24 cellular contexts compared by ENCODE assay signal in the genomic region with DNA sequence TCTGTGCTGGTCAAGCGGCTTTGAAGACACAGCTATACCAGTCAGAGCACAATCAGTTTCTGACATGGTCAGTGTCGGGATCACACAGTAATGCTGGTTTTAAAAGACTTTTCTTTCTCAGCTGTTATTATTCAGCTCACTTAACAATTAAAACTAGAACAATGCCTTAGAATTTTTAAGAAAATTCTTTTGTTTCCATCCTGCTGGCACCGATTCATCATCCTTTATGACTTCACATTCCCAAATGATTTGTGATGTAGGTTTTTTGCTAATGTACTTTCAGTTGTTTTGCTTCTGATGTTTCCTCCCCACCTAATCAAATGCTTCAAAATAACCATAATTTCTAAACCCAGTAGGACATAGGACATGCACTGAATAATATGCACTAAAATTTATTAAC. TPM values are rescaled to one million over a fixed set of nuclear protein-coding genes. Genes with fewer than 3 reads are reported as not detected.
DNase-seq lines count a peak whose midpoint lies in the region; ATAC-seq and TF ChIP-seq lines count a peak whose summit lies in the region.
"Had no signal": no experiment of that assay in that cellular context is flagged by ENCODE, and none has a peak within 500 bp of the region (broad histone marks: within the 10 kb centered on the region; RNA-seq: fewer than 3 reads in every experiment).

No MANE protein-coding gene starts in this region.

- peaks cover 15% of the 10 kb centered on the region for H3K4me1 Mint-ChIP-seq in GM23338
- H3K4me1 Mint-ChIP-seq in nephron = peaks cover 29% of the 10 kb centered on the region
- H3K4me1 Mint-ChIP-seq: CD4-positive, alpha-beta memory T cell had no signal

- DNase-seq in GM23338 (ENCODE audit: low spot score) (no peak), dermis blood vessel endothelial cell (peak; percentile 6), superior temporal gyrus (ENCODE audit: extremely low spot score) (peak; percentile 16), NCI-H524 (lab: John Stamatoyannopoulos, UW) (no peak), activated gamma-delta T cell (lab: John Stamatoyannopoulos, UW) (no peak), cerebellar cortex (ENCODE audit: low spot score) (no peak)
- DNase-seq: 8988T; ACHN; AML-193; BE2C; Calu3; CD4-positive, alpha-beta memory T cell; COR-L47; DMS53; DMS79 treated with DMSO at 0.1 percent for 48 hours; GF-D8; H7; HCEC 1CT had no signal

- no peak overlapping the region for H3K4me3 ChIP-seq in GM23338
- H3K4me3 ChIP-seq: A549; BLaER1 treated with 17β-estradiol and CSF1 and Interleukin-3, amounts not matched to agents 10 nM and 100 nM had no signal

- no peak overlapping the region for H2AFZ ChIP-seq in GM23338

- H3K27me3 Mint-ChIP-seq in GM23338 (ENCODE audit: insufficient read depth, low read depth, poor library complexity) = peaks cover 8% of the 10 kb centered on the region
- H3K27me3 Mint-ChIP-seq in nephron (ENCODE audit: low read depth) = peaks cover 4% of the 10 kb centered on the region

- H4K20me1 ChIP-seq in GM23338 (replicated peaks; ENCODE audit: insufficient read depth) = no peaks in the 10 kb centered on the region
- H4K20me1 ChIP-seq: BLaER1 treated with 17β-estradiol and CSF1 and Interleukin-3, amounts not matched to agents 10 nM and 100 nM had no signal

- no peak for TF ChIP-seq CTCF in GM23338 (conservative IDR thresholded peaks at IDR 0.05; ENCODE audit: low read depth in 2 of 2)
- no peak for TF ChIP-seq CTCF in nephron (IDR thresholded peaks at IDR 0.05; ENCODE audit: unreplicated experiment in 3 of 3)

- H3K4me2 ChIP-seq in GM23338 = 0 out of 2 replicates have a peak overlapping the region, but pooled peaks have one; percentile 19
- H3K4me2 ChIP-seq: A549 had no signal

- no peak for ATAC-seq in GM23338
- ATAC-seq: A549 had no signal

- no peaks in the 10 kb centered on the region for H3K9me2 ChIP-seq in GM23338 (ENCODE audit: insufficient read depth)

- H3K36me3 Mint-ChIP-seq in GM23338 (ENCODE audit: low read depth) = no peaks in the 10 kb centered on the region
- no peaks in the 10 kb centered on the region for H3K36me3 Mint-ChIP-seq in nephron (ENCODE audit: low read depth)
- H3K36me3 Mint-ChIP-seq: CD14-positive monocyte; CD4-positive, alpha-beta memory T cell had no signal

- no peaks in the 10 kb centered on the region for H3F3A ChIP-seq in GM23338 (replicated peaks; ENCODE audit: low read depth)

- H3K27me3 ChIP-seq in GM23338 (ENCODE audit: insufficient read depth) = no peaks in the 10 kb centered on the region
- H3K27me3 ChIP-seq: BE2C; BLaER1 treated with 17β-estradiol and CSF1 and Interleukin-3, amounts not matched to agents 10 nM and 100 nM had no signal

- H3K79me2 ChIP-seq in GM23338 (replicated peaks; ENCODE audit: insufficient read depth) = no peaks in the 10 kb centered on the region

- peaks cover 8% of the 10 kb centered on the region for H3K4me1 ChIP-seq in GM23338 (ENCODE audit: insufficient read depth)
- H3K4me1 ChIP-seq: A549, BE2C had no signal

- no peak overlapping the region for H3K27ac ChIP-seq in GM23338 (ENCODE audit: low read depth)
- H3K27ac ChIP-seq: A549; BLaER1 treated with 17β-estradiol and CSF1 and Interleukin-3, amounts not matched to agents 10 nM and 100 nM had no signal

- no peaks in the 10 kb centered on the region for H3K36me3 ChIP-seq in GM23338 (ENCODE audit: insufficient read depth)
- H3K36me3 ChIP-seq: BE2C; BLaER1 treated with 17β-estradiol and CSF1 and Interleukin-3, amounts not matched to agents 10 nM and 100 nM had no signal

- H3K4me3 Mint-ChIP-seq in GM23338 = no peak overlapping the region
- H3K4me3 Mint-ChIP-seq in nephron = no peak overlapping the region
- H3K4me3 Mint-ChIP-seq: CD14-positive monocyte; CD4-positive, alpha-beta memory T cell had no signal

- no peak overlapping the region for H3K27ac Mint-ChIP-seq in GM23338
- H3K27ac Mint-ChIP-seq in nephron = peak overlapping the region in 2 of 3 experiments; percentile 3 to 30
- H3K27ac Mint-ChIP-seq: CD14-positive monocyte had no signal

- H3K9me3 Mint-ChIP-seq in GM23338 (peaks cover 3% of the 10 kb centered on the region; the same call in 1 of the 3 replicates), nephron (no peaks in the 10 kb centered on the region)
- H3K9me3 Mint-ChIP-seq: CD14-positive monocyte; CD4-positive, alpha-beta memory T cell had no signal

TF ChIP-seq in GM23338, 12 proteins besides CTCF, POLR2A, EP300 and RAD21 (continues in another document):
- no peak for TF ChIP-seq JUNB (IDR thresholded peaks at IDR 0.05; ENCODE audit: unreplicated experiment)
- no peak for TF ChIP-seq ZNF114 (CRISPR knock-in tag; IDR thresholded peaks at IDR 0.05)
- TF ChIP-seq, protein P1, sequence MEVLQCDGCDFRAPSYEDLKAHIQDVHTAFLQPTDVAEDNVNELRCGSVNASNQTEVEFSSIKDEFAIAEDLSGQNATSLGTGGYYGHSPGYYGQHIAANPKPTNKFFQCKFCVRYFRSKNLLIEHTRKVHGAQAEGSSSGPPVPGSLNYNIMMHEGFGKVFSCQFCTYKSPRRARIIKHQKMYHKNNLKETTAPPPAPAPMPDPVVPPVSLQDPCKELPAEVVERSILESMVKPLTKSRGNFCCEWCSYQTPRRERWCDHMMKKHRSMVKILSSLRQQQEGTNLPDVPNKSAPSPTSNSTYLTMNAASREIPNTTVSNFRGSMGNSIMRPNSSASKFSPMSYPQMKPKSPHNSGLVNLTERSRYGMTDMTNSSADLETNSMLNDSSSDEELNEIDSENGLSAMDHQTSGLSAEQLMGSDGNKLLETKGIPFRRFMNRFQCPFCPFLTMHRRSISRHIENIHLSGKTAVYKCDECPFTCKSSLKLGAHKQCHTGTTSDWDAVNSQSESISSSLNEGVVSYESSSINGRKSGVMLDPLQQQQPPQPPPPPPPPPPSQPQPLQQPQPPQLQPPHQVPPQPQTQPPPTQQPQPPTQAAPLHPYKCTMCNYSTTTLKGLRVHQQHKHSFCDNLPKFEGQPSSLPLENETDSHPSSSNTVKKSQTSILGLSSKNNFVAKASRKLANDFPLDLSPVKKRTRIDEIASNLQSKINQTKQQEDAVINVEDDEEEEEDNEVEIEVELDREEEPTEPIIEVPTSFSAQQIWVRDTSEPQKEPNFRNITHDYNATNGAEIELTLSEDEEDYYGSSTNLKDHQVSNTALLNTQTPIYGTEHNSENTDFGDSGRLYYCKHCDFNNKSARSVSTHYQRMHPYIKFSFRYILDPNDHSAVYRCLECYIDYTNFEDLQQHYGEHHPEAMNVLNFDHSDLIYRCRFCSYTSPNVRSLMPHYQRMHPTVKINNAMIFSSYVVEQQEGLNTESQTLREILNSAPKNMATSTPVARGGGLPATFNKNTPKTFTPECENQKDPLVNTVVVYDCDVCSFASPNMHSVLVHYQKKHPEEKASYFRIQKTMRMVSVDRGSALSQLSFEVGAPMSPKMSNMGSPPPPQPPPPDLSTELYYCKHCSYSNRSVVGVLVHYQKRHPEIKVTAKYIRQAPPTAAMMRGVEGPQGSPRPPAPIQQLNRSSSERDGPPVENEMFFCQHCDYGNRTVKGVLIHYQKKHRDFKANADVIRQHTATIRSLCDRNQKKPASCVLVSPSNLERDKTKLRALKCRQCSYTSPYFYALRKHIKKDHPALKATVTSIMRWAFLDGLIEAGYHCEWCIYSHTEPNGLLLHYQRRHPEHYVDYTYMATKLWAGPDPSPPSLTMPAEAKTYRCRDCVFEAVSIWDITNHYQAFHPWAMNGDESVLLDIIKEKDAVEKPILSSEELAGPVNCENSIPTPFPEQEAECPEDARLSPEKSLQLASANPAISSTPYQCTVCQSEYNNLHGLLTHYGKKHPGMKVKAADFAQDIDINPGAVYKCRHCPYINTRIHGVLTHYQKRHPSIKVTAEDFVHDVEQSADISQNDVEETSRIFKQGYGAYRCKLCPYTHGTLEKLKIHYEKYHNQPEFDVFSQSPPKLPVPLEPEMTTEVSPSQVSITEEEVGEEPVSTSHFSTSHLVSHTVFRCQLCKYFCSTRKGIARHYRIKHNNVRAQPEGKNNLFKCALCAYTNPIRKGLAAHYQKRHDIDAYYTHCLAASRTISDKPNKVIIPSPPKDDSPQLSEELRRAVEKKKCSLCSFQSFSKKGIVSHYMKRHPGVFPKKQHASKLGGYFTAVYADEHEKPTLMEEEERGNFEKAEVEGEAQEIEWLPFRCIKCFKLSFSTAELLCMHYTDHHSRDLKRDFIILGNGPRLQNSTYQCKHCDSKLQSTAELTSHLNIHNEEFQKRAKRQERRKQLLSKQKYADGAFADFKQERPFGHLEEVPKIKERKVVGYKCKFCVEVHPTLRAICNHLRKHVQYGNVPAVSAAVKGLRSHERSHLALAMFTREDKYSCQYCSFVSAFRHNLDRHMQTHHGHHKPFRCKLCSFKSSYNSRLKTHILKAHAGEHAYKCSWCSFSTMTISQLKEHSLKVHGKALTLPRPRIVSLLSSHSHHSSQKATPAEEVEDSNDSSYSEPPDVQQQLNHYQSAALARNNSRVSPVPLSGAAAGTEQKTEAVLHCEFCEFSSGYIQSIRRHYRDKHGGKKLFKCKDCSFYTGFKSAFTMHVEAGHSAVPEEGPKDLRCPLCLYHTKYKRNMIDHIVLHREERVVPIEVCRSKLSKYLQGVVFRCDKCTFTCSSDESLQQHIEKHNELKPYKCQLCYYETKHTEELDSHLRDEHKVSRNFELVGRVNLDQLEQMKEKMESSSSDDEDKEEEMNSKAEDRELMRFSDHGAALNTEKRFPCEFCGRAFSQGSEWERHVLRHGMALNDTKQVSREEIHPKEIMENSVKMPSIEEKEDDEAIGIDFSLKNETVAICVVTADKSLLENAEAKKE (CRISPR knock-in tag; IDR thresholded peaks at IDR 0.05) = no peak
- no peak for TF ChIP-seq POLR2AphosphoS5 (IDR thresholded peaks at IDR 0.05; ENCODE audit: low read depth)
- TF ChIP-seq ZNF331 (CRISPR knock-in tag; IDR thresholded peaks at IDR 0.05; ENCODE audit: low read depth) = no peak
- TF ChIP-seq, protein P2, sequence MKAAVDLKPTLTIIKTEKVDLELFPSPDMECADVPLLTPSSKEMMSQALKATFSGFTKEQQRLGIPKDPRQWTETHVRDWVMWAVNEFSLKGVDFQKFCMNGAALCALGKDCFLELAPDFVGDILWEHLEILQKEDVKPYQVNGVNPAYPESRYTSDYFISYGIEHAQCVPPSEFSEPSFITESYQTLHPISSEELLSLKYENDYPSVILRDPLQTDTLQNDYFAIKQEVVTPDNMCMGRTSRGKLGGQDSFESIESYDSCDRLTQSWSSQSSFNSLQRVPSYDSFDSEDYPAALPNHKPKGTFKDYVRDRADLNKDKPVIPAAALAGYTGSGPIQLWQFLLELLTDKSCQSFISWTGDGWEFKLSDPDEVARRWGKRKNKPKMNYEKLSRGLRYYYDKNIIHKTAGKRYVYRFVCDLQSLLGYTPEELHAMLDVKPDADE (IDR thresholded peaks at IDR 0.05) = no peak
- no peak for TF ChIP-seq EZH2phosphoT487 (IDR thresholded peaks at IDR 0.05; ENCODE audit: unreplicated experiment)
- no peak for TF ChIP-seq STAT1 (IDR thresholded peaks at IDR 0.05; ENCODE audit: unreplicated experiment)
- no peak for TF ChIP-seq NANOG (IDR thresholded peaks at IDR 0.05; ENCODE audit: borderline replicate concordance)
- no peak for TF ChIP-seq CREB1 (CRISPR knock-in tag; IDR thresholded peaks at IDR 0.05; ENCODE audit: low read depth)
- no peak for TF ChIP-seq EZH2 (IDR thresholded peaks at IDR 0.05; ENCODE audit: low read depth, unreplicated experiment)

RNA-seq across cellular contexts. Expression of gene OLFML1, which starts 34.5 kb away (rescaled TPM):
- total RNA-seq in GM23338 (2014; rRNA removed; shearing (Covaris generic)) = not detected in 2 replicates
- polyA plus RNA-seq in GM23338 (2016; fragmentation: Nextera tagmentation; extraction: Ambion mirVana) = 0.12 and 0.21 TPM in 2 replicates
- total RNA-seq in dermis blood vessel endothelial cell = 0.65 TPM in 1 of 2 replicates, not detected in the other
- total RNA-seq: Calu3; CD4-positive, alpha-beta memory T cell; Daoy had no signal
- polyA plus RNA-seq: A549; CD4-positive, alpha-beta memory T cell; H1 had no signal

Comparison
In these comparisons a context has a peak if more than half of its experiments do, and no peak if none do; other contexts are left out.
1. DNase-seq: peak in dermis blood vessel endothelial cell (single experiment) and superior temporal gyrus (single experiment); none in GM23338 (single experiment), NCI-H524 (0 of 2), activated gamma-delta T cell (single experiment) and cerebellar cortex (single experiment).